ENCODE assay signal across 26 cellular contexts in genomic region chr15:74293021-74293810, GRCh38. TPM values are rescaled to one million over a fixed set of nuclear protein-coding genes. Genes with fewer than 3 reads are reported as not detected.
"Had no signal": no experiment of that assay in that cellular context is flagged by ENCODE, and none has a peak within 500 bp of the region (broad histone marks: within the 10 kb centered on the region; RNA-seq: fewer than 3 reads in every experiment).

No MANE protein-coding gene starts in this region.

- H3K4me3 ChIP-seq: esophagus squamous epithelium, lung, ovary, psoas muscle, skin epidermis, suprapubic skin, transverse colon, upper lobe of right lung, uterus had no signal

- H3K36me3 ChIP-seq: esophagus squamous epithelium, ovary, suprapubic skin, transverse colon, upper lobe of right lung, uterus had no signal

- H3K27ac ChIP-seq: esophagus squamous epithelium, ovary, psoas muscle, skin epidermis, suprapubic skin, transverse colon, upper lobe of right lung, uterus had no signal

- H3K4me1 ChIP-seq: esophagus squamous epithelium, psoas muscle, suprapubic skin, transverse colon, upper lobe of right lung, uterus had no signal

- DNase-seq: cortex of kidney; effector memory CD8-positive, alpha-beta T cell; erythroblast; esophagus squamous epithelium; foreskin melanocyte; left ventricle myocardium superior; natural killer cell; ovary; posterior cingulate gyrus; psoas muscle; right cardiac atrium; stimulated activated CD4-positive, alpha-beta T cell treated with anti-CD3 and anti-CD28 coated beads, Interleukin-1b, Interleukin-23, amount 100 ng/mL, for 48 hours; stimulated activated CD4-positive, alpha-beta T cell treated with anti-CD3 and anti-CD28 coated beads, Interleukin-4, amount 100 ng/mL, for 1 hour; stimulated activated CD8-positive, alpha-beta memory T cell treated with anti-CD3 and anti-CD28 coated beads, Interleukin-4, amount 100 ng/mL, for 48 hours; stimulated activated naive CD4-positive, alpha-beta T cell; stimulated activated naive CD8-positive, alpha-beta T cell treated with anti-CD3 and anti-CD28 coated beads, Interleukin-15, amount 100 ng/mL, for 72 hours; transverse colon; upper lobe of right lung; uterus had no signal

- H3K27me3 ChIP-seq: ovary, uterus had no signal

- H3K9me3 ChIP-seq: esophagus squamous epithelium, ovary, psoas muscle, suprapubic skin, transverse colon, upper lobe of right lung, uterus had no signal

- ATAC-seq: effector memory CD8-positive, alpha-beta T cell; left ventricle myocardium superior; natural killer cell; psoas muscle; right cardiac atrium; stimulated activated naive CD8-positive, alpha-beta T cell treated with anti-CD3 and anti-CD28 coated beads, Interleukin-15, amount 100 ng/mL, for 72 hours; upper lobe of right lung had no signal

RNA-seq across cellular contexts. Expression of gene CCDC33, which starts 57.1 kb away (rescaled TPM):
- total RNA-seq: dermis microvascular lymphatic vessel endothelial cell, esophagus squamous epithelium, left ventricle myocardium superior, mononuclear cell, natural killer cell, psoas muscle, renal cortical epithelial cell, right cardiac atrium, upper lobe of right lung had no signal
- polyA plus RNA-seq: keratinocyte had no signal
